ENCODE assay signal across 1 cellular context in the genomic region with DNA sequence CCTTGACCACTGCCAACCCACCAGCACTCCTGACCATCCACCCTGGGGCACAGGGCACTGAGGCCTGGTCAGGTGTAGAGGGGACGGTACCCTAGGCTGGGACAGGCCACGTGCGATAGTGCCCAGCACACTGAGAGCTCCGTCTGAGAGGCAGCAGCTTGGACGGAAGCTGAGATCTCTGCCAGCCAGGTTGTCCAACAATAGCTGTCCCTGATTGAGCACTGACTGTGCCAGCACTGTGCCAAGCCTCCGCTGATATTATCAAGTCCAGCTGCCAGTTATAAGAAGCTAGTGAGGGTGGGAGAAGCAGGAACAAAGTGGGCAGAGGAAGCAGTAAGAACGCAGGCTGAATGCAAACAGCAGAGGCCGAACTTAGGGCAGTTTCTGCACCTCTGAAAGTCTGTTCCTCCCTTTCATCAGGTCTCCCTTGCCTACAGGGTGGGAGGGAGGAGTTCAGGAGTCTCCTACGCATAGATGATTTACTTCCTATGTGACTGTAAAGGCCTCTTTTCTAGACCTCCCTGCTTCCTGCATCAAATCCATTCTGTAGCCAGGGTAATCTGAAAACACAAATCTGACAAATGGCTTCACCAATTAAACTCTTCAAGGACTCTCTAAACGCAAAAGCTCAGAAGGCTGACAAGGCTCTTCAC.
TF ChIP-seq lines count a peak whose summit lies in the region.

No MANE protein-coding gene starts in this region.

TF ChIP-seq in HepG2, 621 proteins besides CTCF, POLR2A, EP300 and RAD21:
- TF ChIP-seq SNRNP70 (IDR thresholded peaks at IDR 0.05; ENCODE audit: low read depth, low read length) = no peak
- TF ChIP-seq ZNF543 (CRISPR knock-in tag; IDR thresholded peaks at IDR 0.05) = no peak
- no peak for TF ChIP-seq ZBTB10 (CRISPR knock-in tag; IDR thresholded peaks at IDR 0.05; ENCODE audit: borderline replicate concordance)
- no peak for TF ChIP-seq NBN (conservative IDR thresholded peaks at IDR 0.05)
- TF ChIP-seq PITX1 (CRISPR knock-in tag; IDR thresholded peaks at IDR 0.05) = no peak
- TF ChIP-seq SP5 (CRISPR knock-in tag; IDR thresholded peaks at IDR 0.05; ENCODE audit: borderline replicate concordance, low read depth) = no peak
- TF ChIP-seq KDM2A (CRISPR knock-in tag; IDR thresholded peaks at IDR 0.05; ENCODE audit: borderline replicate concordance, low read depth) = no peak
- TF ChIP-seq ZFP37 (CRISPR knock-in tag; IDR thresholded peaks at IDR 0.05; ENCODE audit: borderline replicate concordance) = no peak
- TF ChIP-seq AGO1 (IDR thresholded peaks at IDR 0.05; ENCODE audit: low read depth, low read length, poor library complexity, severe bottlenecking) = no peak
- no peak for TF ChIP-seq SRY (CRISPR knock-in tag; IDR thresholded peaks at IDR 0.05)
- TF ChIP-seq, protein P1, sequence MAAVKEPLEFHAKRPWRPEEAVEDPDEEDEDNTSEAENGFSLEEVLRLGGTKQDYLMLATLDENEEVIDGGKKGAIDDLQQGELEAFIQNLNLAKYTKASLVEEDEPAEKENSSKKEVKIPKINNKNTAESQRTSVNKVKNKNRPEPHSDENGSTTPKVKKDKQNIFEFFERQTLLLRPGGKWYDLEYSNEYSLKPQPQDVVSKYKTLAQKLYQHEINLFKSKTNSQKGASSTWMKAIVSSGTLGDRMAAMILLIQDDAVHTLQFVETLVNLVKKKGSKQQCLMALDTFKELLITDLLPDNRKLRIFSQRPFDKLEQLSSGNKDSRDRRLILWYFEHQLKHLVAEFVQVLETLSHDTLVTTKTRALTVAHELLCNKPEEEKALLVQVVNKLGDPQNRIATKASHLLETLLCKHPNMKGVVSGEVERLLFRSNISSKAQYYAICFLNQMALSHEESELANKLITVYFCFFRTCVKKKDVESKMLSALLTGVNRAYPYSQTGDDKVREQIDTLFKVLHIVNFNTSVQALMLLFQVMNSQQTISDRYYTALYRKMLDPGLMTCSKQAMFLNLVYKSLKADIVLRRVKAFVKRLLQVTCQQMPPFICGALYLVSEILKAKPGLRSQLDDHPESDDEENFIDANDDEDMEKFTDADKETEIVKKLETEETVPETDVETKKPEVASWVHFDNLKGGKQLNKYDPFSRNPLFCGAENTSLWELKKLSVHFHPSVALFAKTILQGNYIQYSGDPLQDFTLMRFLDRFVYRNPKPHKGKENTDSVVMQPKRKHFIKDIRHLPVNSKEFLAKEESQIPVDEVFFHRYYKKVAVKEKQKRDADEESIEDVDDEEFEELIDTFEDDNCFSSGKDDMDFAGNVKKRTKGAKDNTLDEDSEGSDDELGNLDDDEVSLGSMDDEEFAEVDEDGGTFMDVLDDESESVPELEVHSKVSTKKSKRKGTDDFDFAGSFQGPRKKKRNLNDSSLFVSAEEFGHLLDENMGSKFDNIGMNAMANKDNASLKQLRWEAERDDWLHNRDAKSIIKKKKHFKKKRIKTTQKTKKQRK (IDR thresholded peaks at IDR 0.05; ENCODE audit: low read length) = no peak
